Comparison of ENCODE assay signal across 10 cellular contexts in the genomic region with DNA sequence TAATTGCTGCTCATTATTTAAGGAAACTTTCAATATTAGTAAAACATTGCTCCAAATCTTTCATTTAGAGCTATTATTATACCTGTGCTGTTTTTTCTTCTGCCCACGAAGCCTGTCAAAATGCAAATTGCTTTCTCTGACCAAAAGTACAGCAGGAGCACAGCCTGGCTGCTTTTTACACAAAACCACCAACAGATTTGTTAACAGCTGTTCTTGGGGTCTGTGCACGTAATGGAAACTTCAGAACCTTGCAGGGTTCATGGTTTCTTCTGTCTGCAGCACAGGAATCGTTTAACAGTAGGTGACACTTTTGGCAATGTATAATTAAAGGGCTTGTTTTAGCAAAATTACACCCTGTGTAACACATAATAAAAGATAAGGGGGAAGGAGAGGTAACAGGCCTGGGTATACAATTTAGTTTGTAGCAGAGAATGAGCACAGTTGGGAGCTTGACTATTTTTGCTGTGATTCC.
DNase-seq lines count a peak whose midpoint lies in the region; ATAC-seq and TF ChIP-seq lines count a peak whose summit lies in the region.
"Had no signal": no experiment of that assay in that cellular context is flagged by ENCODE, and none has a peak within 500 bp of the region (broad histone marks: within the 10 kb centered on the region; RNA-seq: fewer than 3 reads in every experiment).

No MANE protein-coding gene starts in this region.

- no peak overlapping the region for H3K27ac ChIP-seq in endodermal cell (ENCODE audit: low read depth, low read length)
- H3K27ac ChIP-seq in stomach: no peak overlapping the region
- no peak overlapping the region for H3K27ac ChIP-seq in Peyer's patch

- H3K9me3 ChIP-seq in endodermal cell (ENCODE audit: control insufficient read depth, low read length) (no peaks in the 10 kb centered on the region), stomach (no peaks in the 10 kb centered on the region), Peyer's patch (no peaks in the 10 kb centered on the region)

- TF ChIP-seq EP300 in stomach (IDR thresholded peaks at IDR 0.05): no peak

- no peaks in the 10 kb centered on the region for H3K9me3 Mint-ChIP-seq in activated naive CD4-positive, alpha-beta T cell treated with anti-CD3 and anti-CD28 coated beads, Interleukin-2, amount 10 ng/mL, durations not matched to agents 7 days and 5 days
- no peaks in the 10 kb centered on the region for H3K9me3 Mint-ChIP-seq in endodermal cell

- H3K36me3 Mint-ChIP-seq in activated naive CD4-positive, alpha-beta T cell treated with anti-CD3 and anti-CD28 coated beads, Interleukin-2, amount 10 ng/mL, durations not matched to agents 7 days and 5 days: no peaks in the 10 kb centered on the region
- no peaks in the 10 kb centered on the region for H3K36me3 Mint-ChIP-seq in endodermal cell (ENCODE audit: low read depth)

- no peaks in the 10 kb centered on the region for H3K27me3 ChIP-seq in endodermal cell (ENCODE audit: control insufficient read depth, insufficient read depth, low read length, poor library complexity, severe bottlenecking)
- no peaks in the 10 kb centered on the region for H3K27me3 ChIP-seq in stomach
- H3K27me3 ChIP-seq in Peyer's patch: no peaks in the 10 kb centered on the region

- intact Hi-C loops in stomach (cut with DNase I; ENCODE audit: low total_unique reads): no loop called here

- H3K27ac Mint-ChIP-seq in activated naive CD4-positive, alpha-beta T cell treated with anti-CD3 and anti-CD28 coated beads, Interleukin-2, amount 10 ng/mL, durations not matched to agents 7 days and 5 days: no peak overlapping the region
- H3K27ac Mint-ChIP-seq in endodermal cell: no peak overlapping the region

- no peak overlapping the region for H3K9ac ChIP-seq in endodermal cell (ENCODE audit: extremely low read depth, low read length, poor library complexity, severe bottlenecking)

- no peaks in the 10 kb centered on the region for H3K27me3 Mint-ChIP-seq in activated naive CD4-positive, alpha-beta T cell treated with anti-CD3 and anti-CD28 coated beads, Interleukin-2, amount 10 ng/mL, durations not matched to agents 7 days and 5 days
- no peaks in the 10 kb centered on the region for H3K27me3 Mint-ChIP-seq in endodermal cell (ENCODE audit: insufficient read depth)

- no peaks in the 10 kb centered on the region for H3K4me1 Mint-ChIP-seq in activated naive CD4-positive, alpha-beta T cell treated with anti-CD3 and anti-CD28 coated beads, Interleukin-2, amount 10 ng/mL, durations not matched to agents 7 days and 5 days
- peaks cover 3% of the 10 kb centered on the region for H3K4me1 Mint-ChIP-seq in endodermal cell

- 67 to 82% methylated on average over 3 of the region's 3 CpGs for WGBS in endodermal cell (ENCODE audit: insufficient coverage in 1 of 2, insufficient read length in 1 of 2), 2 experiments
- 13 to 34% (median 28%) methylated on average over 3 of the region's 3 CpGs for WGBS in stomach, 5 donors

- H3K36me3 ChIP-seq in endodermal cell (ENCODE audit: control insufficient read depth, insufficient read depth, low read length): no peaks in the 10 kb centered on the region
- H3K36me3 ChIP-seq in stomach: no peaks in the 10 kb centered on the region
- H3K36me3 ChIP-seq in Peyer's patch: no peaks in the 10 kb centered on the region

- DNase-seq in left kidney (ENCODE audit: low read depth, low spot score) (peak; percentile 4), endodermal cell (no peak), stomach (no peak), Peyer's patch (no peak)
- DNase-seq in activated naive CD4-positive, alpha-beta T cell treated with anti-CD3 and anti-CD28 coated beads, Interleukin-2, amount 10 ng/mL, durations not matched to agents 7 days and 5 days: no peak
- DNase-seq: MV-4-11, T1000 had no signal

- H3K4me3 ChIP-seq in endodermal cell (ENCODE audit: low read length) (no peak overlapping the region), stomach (no peak overlapping the region), Peyer's patch (no peak overlapping the region)

- no peak overlapping the region for H3K4me3 Mint-ChIP-seq in activated naive CD4-positive, alpha-beta T cell treated with anti-CD3 and anti-CD28 coated beads, Interleukin-2, amount 10 ng/mL, durations not matched to agents 7 days and 5 days
- H3K4me3 Mint-ChIP-seq in endodermal cell: no peak overlapping the region

- peak; percentile 92 for ATAC-seq in GM18868 (IDR thresholded peaks at IDR 0.05; ENCODE audit: unreplicated experiment)
- ATAC-seq in HG02571 (IDR thresholded peaks at IDR 0.05; ENCODE audit: unreplicated experiment): peak; percentile 96
- peak; percentile 97 for ATAC-seq in HG03558 (IDR thresholded peaks at IDR 0.05; ENCODE audit: extremely low read depth, unreplicated experiment)

- CTCF ChIA-PET in activated naive CD4-positive, alpha-beta T cell treated with anti-CD3 and anti-CD28 coated beads, Interleukin-2, amount 10 ng/mL, durations not matched to agents 7 days and 5 days (lab: Charles Lee): no interaction called here

- no peak for TF ChIP-seq CTCF in endodermal cell (conservative IDR thresholded peaks at IDR 0.05)
- no peak for TF ChIP-seq CTCF in stomach (IDR thresholded peaks at IDR 0.05)
- TF ChIP-seq CTCF in Peyer's patch (IDR thresholded peaks at IDR 0.05): no peak

- TF ChIP-seq POLR2A in stomach (IDR thresholded peaks at IDR 0.05) (no peak), Peyer's patch (IDR thresholded peaks at IDR 0.05) (no peak)

- H3K4me1 ChIP-seq in endodermal cell (ENCODE audit: control insufficient read depth, insufficient read depth, low read length): no peaks in the 10 kb centered on the region
- H3K4me1 ChIP-seq in stomach: no peaks in the 10 kb centered on the region
- H3K4me1 ChIP-seq in Peyer's patch: no peaks in the 10 kb centered on the region
